In the genomic region with DNA sequence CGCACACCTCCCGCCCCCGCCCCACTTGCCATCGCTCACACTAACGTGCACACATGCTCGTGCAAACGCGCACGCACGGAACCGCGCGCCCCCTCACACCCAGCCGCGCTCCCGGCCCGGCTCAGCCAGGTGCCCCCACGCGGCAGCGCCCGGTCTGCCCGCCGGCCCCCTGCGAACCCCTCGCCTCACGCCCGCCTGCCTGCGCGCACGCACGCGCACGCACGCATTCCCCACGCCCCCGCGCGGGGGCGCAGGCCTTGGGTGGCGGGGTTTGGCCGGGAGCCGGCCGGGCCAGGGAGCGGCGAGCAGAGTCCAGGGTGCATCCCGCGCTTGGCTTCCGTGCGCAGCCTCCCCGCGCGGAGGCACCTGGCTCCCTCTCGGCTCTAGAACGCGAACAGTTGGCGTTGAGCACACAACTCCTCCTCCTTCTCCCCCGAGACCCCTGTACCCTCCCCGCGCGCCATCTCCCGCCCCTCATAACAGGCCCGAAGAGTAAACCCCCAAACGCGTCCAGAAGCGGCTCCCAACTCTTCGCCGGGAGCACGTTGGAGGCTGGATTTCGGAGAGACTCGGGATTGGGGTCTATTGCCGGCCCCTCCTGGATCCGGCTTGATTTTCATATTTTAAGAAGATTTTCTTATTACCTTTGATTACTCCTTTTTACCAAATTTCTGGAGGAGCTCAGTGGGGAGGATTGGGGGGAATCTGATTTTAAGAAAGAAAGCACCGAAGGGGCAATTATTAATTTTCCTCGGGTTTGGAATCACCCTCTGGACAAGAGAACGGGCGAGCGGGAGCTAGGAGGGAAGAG, we compare ENCODE assay signal across 17 cellular contexts. TPM values are rescaled to one million over a fixed set of nuclear protein-coding genes. Genes with fewer than 3 reads are reported as not detected.
DNase-seq lines count a peak whose midpoint lies in the region; ATAC-seq, FAIRE-seq and TF ChIP-seq lines count a peak whose summit lies in the region.
"Had no signal": no experiment of that assay in that cellular context is flagged by ENCODE, and none has a peak within 500 bp of the region (broad histone marks: within the 10 kb centered on the region; RNA-seq: fewer than 3 reads in every experiment).

No MANE protein-coding gene starts in this region.

- POLR2A ChIA-PET in activated CD4-positive, alpha-beta memory T cell treated with anti-CD3 and anti-CD28 coated beads for 36 hours (lab: Charles Lee) = no interaction called here

- dilution Hi-C loops in mammary epithelial cell (cut with HindIII; ENCODE audit: low sequenced_read_pairs) = no loop called here

- FAIRE-seq in H54 (lab: Jason Lieb, UNC) = no peak

- no peak overlapping the region for H2AFZ ChIP-seq in mammary epithelial cell (ENCODE audit: low read depth, low read length)
- H2AFZ ChIP-seq: GM23248 had no signal

- intact Hi-C loops in left ventricle myocardium inferior (cut with micrococcal nuclease) (no loop called here), left ventricle myocardium superior (cut with micrococcal nuclease) (no loop called here), mammary epithelial cell (cut with micrococcal nuclease) (no loop called here)
- intact Hi-C loops in activated CD4-positive, alpha-beta memory T cell treated with anti-CD3 and anti-CD28 coated beads for 36 hours (cut with micrococcal nuclease) = no loop called here

- H3K9ac ChIP-seq in mammary epithelial cell (ENCODE audit: insufficient read depth, low read length) = no peak overlapping the region
- H3K9ac ChIP-seq: GM23248 had no signal

- peaks cover 96% of the 10 kb centered on the region for H3K27me3 ChIP-seq in left ventricle myocardium inferior (ENCODE audit: low read depth)
- peaks cover 57% of the 10 kb centered on the region for H3K27me3 ChIP-seq in mammary epithelial cell (ENCODE audit: insufficient read depth, low read length)

- H3K27ac Mint-ChIP-seq in type B pancreatic cell = no peak overlapping the region
- no peak overlapping the region for H3K27ac Mint-ChIP-seq in activated CD4-positive, alpha-beta memory T cell treated with anti-CD3 and anti-CD28 coated beads for 36 hours
- no peak overlapping the region for H3K27ac Mint-ChIP-seq in HFFc6

- no peak for TF ChIP-seq POLR2A in H54 (IDR thresholded peaks at IDR 0.05; ENCODE audit: low read depth, low read length)

- no peak for ATAC-seq in left ventricle myocardium superior
- ATAC-seq: upper lobe of right lung had no signal

- H3K79me2 ChIP-seq in mammary epithelial cell (ENCODE audit: insufficient read depth, low read length) = no peaks in the 10 kb centered on the region

- H3K4me1 Mint-ChIP-seq in type B pancreatic cell (ENCODE audit: unreplicated experiment) = peaks cover 5% of the 10 kb centered on the region
- H3K4me1 Mint-ChIP-seq in activated CD4-positive, alpha-beta memory T cell treated with anti-CD3 and anti-CD28 coated beads for 36 hours (ENCODE audit: low read depth) = no peaks in the 10 kb centered on the region
- H3K4me1 Mint-ChIP-seq in HFFc6 (ENCODE audit: low read depth) = no peaks in the 10 kb centered on the region

- H3K4me3 ChIP-seq in left ventricle myocardium inferior (peak overlapping the region; percentile 55), mammary epithelial cell (replicated peaks in 1 of 3; ENCODE audit: insufficient read depth in 1 of 3, low read depth in 2 of 3, low read length in 3 of 3) (no peak overlapping the region), mesodermal cell (ENCODE audit: extremely low read depth, insufficient read depth, low read length, poor library complexity, severe bottlenecking) (peak overlapping the region; percentile 34)
- H3K4me3 ChIP-seq: GM23248, upper lobe of right lung had no signal

- no peak for DNase-seq in left ventricle myocardium inferior
- DNase-seq in left ventricle myocardium superior = no peak
- no peak for DNase-seq in mammary epithelial cell
- DNase-seq in type B pancreatic cell (ENCODE audit: extremely low spot score, unreplicated experiment) = no peak
- DNase-seq in activated CD4-positive, alpha-beta memory T cell treated with anti-CD3 and anti-CD28 coated beads for 36 hours = no peak
- no peak for DNase-seq in H54 (ENCODE audit: insufficient read length, low spot score)
- no peak for DNase-seq in HFFc6
- DNase-seq: activated T-cell treated with anti-CD3 and anti-CD28 coated beads, Interleukin-2, amount 50 U/mL, for 1 hour; brain microvascular endothelial cell; esophagus squamous epithelium; KG1; NCI-H446; RPMI8226; upper lobe of right lung had no signal

- no peaks in the 10 kb centered on the region for H4K20me1 ChIP-seq in mammary epithelial cell (ENCODE audit: insufficient read depth, low read length)

- H3K4me3 Mint-ChIP-seq in type B pancreatic cell (peak overlapping the region; percentile 87), HFFc6 (no peak overlapping the region)
- no peak overlapping the region for H3K4me3 Mint-ChIP-seq in activated CD4-positive, alpha-beta memory T cell treated with anti-CD3 and anti-CD28 coated beads for 36 hours

- WGBS in mammary epithelial cell (ENCODE audit: low coverage, missing lambda C conversion rate) = no CpG with 5 or more reads among the region's 77 CpGs
- WGBS in mesodermal cell (ENCODE audit: insufficient coverage in 2 of 2), 2 experiments = 0 to 1% methylated on average over 25 to 53 of the region's 77 CpGs

- BruUV-seq in mammary epithelial cell (replicated peaks; lab: Mats Ljungman, UMichigan) = no TSS peak

- H3K9me3 ChIP-seq in left ventricle myocardium inferior (replicated peaks) (no peaks in the 10 kb centered on the region), mammary epithelial cell (replicated peaks; ENCODE audit: insufficient read depth, low read length) (no peaks in the 10 kb centered on the region), mesodermal cell (ENCODE audit: control insufficient read depth, low read length) (no peaks in the 10 kb centered on the region)
- H3K9me3 ChIP-seq: esophagus squamous epithelium, upper lobe of right lung had no signal

- H3K4me2 ChIP-seq in mammary epithelial cell (ENCODE audit: insufficient read depth, low read depth, low read length) = peak overlapping the region; percentile 47

- H3K27ac ChIP-seq in left ventricle myocardium inferior (replicated peaks) (no peak overlapping the region), mammary epithelial cell (ENCODE audit: insufficient read depth, low read depth, low read length) (no peak overlapping the region), mesodermal cell (ENCODE audit: low read depth, low read length, severe bottlenecking) (no peak overlapping the region)
- H3K27ac ChIP-seq: brain microvascular endothelial cell, esophagus squamous epithelium, GM23248, upper lobe of right lung had no signal

- H3K27me3 Mint-ChIP-seq in type B pancreatic cell (peaks cover 87% of the 10 kb centered on the region), HFFc6 (ENCODE audit: insufficient read depth) (peaks cover 43% of the 10 kb centered on the region)
- peaks cover 48% of the 10 kb centered on the region for H3K27me3 Mint-ChIP-seq in activated CD4-positive, alpha-beta memory T cell treated with anti-CD3 and anti-CD28 coated beads for 36 hours

- H3K36me3 Mint-ChIP-seq in type B pancreatic cell = no peaks in the 10 kb centered on the region
- no peaks in the 10 kb centered on the region for H3K36me3 Mint-ChIP-seq in activated CD4-positive, alpha-beta memory T cell treated with anti-CD3 and anti-CD28 coated beads for 36 hours
- no peaks in the 10 kb centered on the region for H3K36me3 Mint-ChIP-seq in HFFc6 (ENCODE audit: low read depth)

- H3K9me3 Mint-ChIP-seq in type B pancreatic cell (no peaks in the 10 kb centered on the region), HFFc6 (no peaks in the 10 kb centered on the region)
- H3K9me3 Mint-ChIP-seq in activated CD4-positive, alpha-beta memory T cell treated with anti-CD3 and anti-CD28 coated beads for 36 hours = no peaks in the 10 kb centered on the region

- TF ChIP-seq CTCF in left ventricle myocardium inferior (IDR thresholded peaks at IDR 0.05; ENCODE audit: borderline replicate concordance) = no peak
- no peak for TF ChIP-seq CTCF in mammary epithelial cell (conservative IDR thresholded peaks at IDR 0.05 in 1 of 2, IDR thresholded peaks at IDR 0.05 in 1 of 2; ENCODE audit: extremely low read depth in 1 of 2, insufficient read depth in 1 of 2, low read depth in 1 of 2, low read length in 2 of 2)
- peak; percentile 40 for TF ChIP-seq CTCF in type B pancreatic cell (conservative IDR thresholded peaks at IDR 0.05)
- TF ChIP-seq CTCF in HFFc6 (IDR thresholded peaks at IDR 0.05) = no peak

- H3K4me1 ChIP-seq in left ventricle myocardium inferior = peaks cover 37% of the 10 kb centered on the region
- H3K4me1 ChIP-seq in mammary epithelial cell (ENCODE audit: insufficient read depth, low read length) = peaks cover 6% of the 10 kb centered on the region
- peaks cover 2% of the 10 kb centered on the region for H3K4me1 ChIP-seq in mesodermal cell (ENCODE audit: control insufficient read depth, insufficient read depth, low read length, poor library complexity, severe bottlenecking)
- H3K4me1 ChIP-seq: upper lobe of right lung had no signal

- in situ Hi-C loops in mammary epithelial cell (cut with MboI; ENCODE audit: low sequenced_read_pairs in 2 of 2) = no loop called here

- CTCF ChIA-PET in mammary epithelial cell (lab: Charles Lee; ENCODE audit: low non-redundant PET) = no interaction called here
- CTCF ChIA-PET in activated CD4-positive, alpha-beta memory T cell treated with anti-CD3 and anti-CD28 coated beads for 36 hours (lab: Charles Lee) = no interaction called here

- H3K36me3 ChIP-seq in left ventricle myocardium inferior (no peaks in the 10 kb centered on the region), mammary epithelial cell (ENCODE audit: insufficient read depth, low read length) (no peaks in the 10 kb centered on the region), mesodermal cell (ENCODE audit: control insufficient read depth, insufficient read depth, low read length) (no peaks in the 10 kb centered on the region)
- H3K36me3 ChIP-seq: brain microvascular endothelial cell, esophagus squamous epithelium, upper lobe of right lung had no signal

RNA-seq across cellular contexts. Expression of gene SORCS3, which starts 0.5 kb away (rescaled TPM):
- 0.03 TPM for total RNA-seq in left ventricle myocardium inferior
- 0.10 TPM for total RNA-seq in left ventricle myocardium superior
- not detected for total RNA-seq in mammary epithelial cell
- polyA plus RNA-seq in mammary epithelial cell = not detected
- not detected for polyA minus RNA-seq in mammary epithelial cell
- polyA plus RNA-seq in mesodermal cell (2013, experiment 1 of 2) = 0.63 TPM
- 0.15 TPM for polyA plus RNA-seq in mesodermal cell (2013, experiment 2 of 2)
- total RNA-seq in type B pancreatic cell (ENCODE audit: low replicate concordance) = 1.3 and 4.2 TPM in 2 replicates
- not detected for total RNA-seq in activated CD4-positive, alpha-beta memory T cell treated with anti-CD3 and anti-CD28 coated beads for 36 hours
- not detected for total RNA-seq in HFFc6 (2021; fragmentation: NEBNext Ultra II Directional; extraction: Animal tissue kit (Norgen Biotek cat#: 25700))
- total RNA-seq: esophagus squamous epithelium, GM23248, upper lobe of right lung had no signal
- polyA plus RNA-seq: BJ, GM23248 had no signal

Comparison
In these comparisons a context has a peak if more than half of its experiments do, and no peak if none do; other contexts are left out.
1. H3K4me3 ChIP-seq: peak in left ventricle myocardium inferior (single experiment) and mesodermal cell (single experiment); none in mammary epithelial cell (0 of 3).